15 cellular contexts compared by ENCODE assay signal in the genomic region with DNA sequence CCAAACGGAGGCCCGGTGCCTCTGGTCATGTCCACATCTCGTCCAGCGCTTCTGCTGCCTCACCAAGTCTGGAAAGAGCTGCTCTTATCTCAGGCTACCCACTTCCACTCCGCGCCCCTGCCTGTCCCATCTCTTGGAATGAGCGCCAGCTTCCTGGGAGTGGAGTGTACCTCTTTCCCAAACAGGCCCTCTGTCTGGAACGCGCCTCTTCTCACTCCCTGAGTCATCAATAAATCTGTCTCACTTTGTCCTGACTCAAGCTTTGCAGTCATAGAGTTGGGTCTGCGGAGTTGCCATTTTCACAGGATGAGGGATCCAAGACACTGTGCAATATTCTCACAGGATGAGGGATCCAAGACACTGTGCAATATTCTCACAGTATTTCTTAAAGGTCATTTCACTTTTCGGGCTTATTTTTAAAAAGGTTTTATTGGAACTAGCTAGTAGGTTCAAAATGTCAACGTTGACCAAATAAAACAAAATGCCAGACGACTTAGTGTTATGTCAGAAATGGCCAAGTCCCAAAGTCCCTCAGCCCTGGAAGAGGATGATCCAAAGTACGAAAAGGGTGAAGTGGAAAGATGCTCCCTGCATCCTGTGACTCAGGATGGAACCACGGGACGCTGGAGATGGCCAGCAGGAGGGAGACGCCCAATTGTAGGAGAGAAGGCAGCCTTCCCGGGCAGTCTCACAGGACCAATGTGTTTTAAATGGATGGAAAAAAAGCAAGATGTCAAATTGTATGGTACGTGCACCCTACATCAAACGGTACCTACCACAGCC.
DNase-seq lines count a peak whose midpoint lies in the region; ATAC-seq and TF ChIP-seq lines count a peak whose summit lies in the region.
"Had no signal": no experiment of that assay in that cellular context is flagged by ENCODE, and none has a peak within 500 bp of the region (broad histone marks: within the 10 kb centered on the region; RNA-seq: fewer than 3 reads in every experiment).

No MANE protein-coding gene starts in this region.

- H3K27ac Mint-ChIP-seq in T-helper 1 cell treated with Interleukin-12 subunit alpha and Interleukin-12 subunit beta and Interleukin-4 antibody, amounts not matched to agents 30 μg/mL and 1 μg/mL, for 36 hours, result peak overlapping the region; percentile 52
- peak overlapping the region; percentile 26 for H3K27ac Mint-ChIP-seq in activated T-helper 1 cell treated with anti-CD3 and anti-CD28 coated beads, Interleukin-12 subunit alpha, Interleukin-12 subunit beta, Interleukin-2, Interleukin-4 antibody, amounts not matched to agents 30 ng/mL and 10 ng/mL and 1 ng/mL, durations not matched to agents 14 hours and 24 hours and 36 hours
- H3K27ac Mint-ChIP-seq in endothelial cell (ENCODE audit: unreplicated experiment), result no peak overlapping the region
- H3K27ac Mint-ChIP-seq: stimulated activated memory B cell treated with anti-CD40 and anti-IgM and Interleukin-4, amounts not matched to agents 10 μg/mL and 1 μg/mL and 100 μg/mL, for 72 hours had no signal

- no peak for DNase-seq in T-helper 1 cell
- no peak for DNase-seq in activated T-helper 1 cell treated with anti-CD3 and anti-CD28 coated beads, Interleukin-12 subunit alpha, Interleukin-12 subunit beta, Interleukin-2, Interleukin-4 antibody, amounts not matched to agents 30 ng/mL and 10 ng/mL and 1 ng/mL, durations not matched to agents 14 hours and 24 hours and 36 hours (ENCODE audit: low spot score)
- DNase-seq in foreskin keratinocyte, result peak in 1 of 2 donors; percentile 79
- DNase-seq in suprapubic skin (ENCODE audit: low spot score in 2 of 2), result peak; percentile 68 to 79
- no peak for DNase-seq in endothelial cell (ENCODE audit: low spot score)
- no peak for DNase-seq in NCI-H510A (lab: John Stamatoyannopoulos, UW)
- DNase-seq in NCI-H1092 (lab: John Stamatoyannopoulos, UW), result no peak
- DNase-seq: activated CD8-positive, alpha-beta memory T cell treated with anti-CD3 and anti-CD28 coated beads, Interleukin-2, amount 50 U/mL, for 48 hours; DMS79; mucosa of descending colon; NCI-H774; spleen had no signal

- peaks cover 4% of the 10 kb centered on the region for H3K36me3 ChIP-seq in suprapubic skin

- peaks cover 57% of the 10 kb centered on the region for H3K4me1 Mint-ChIP-seq in T-helper 1 cell treated with Interleukin-12 subunit alpha and Interleukin-12 subunit beta and Interleukin-4 antibody, amounts not matched to agents 30 μg/mL and 1 μg/mL, for 36 hours (ENCODE audit: low read depth)
- H3K4me1 Mint-ChIP-seq in activated T-helper 1 cell treated with anti-CD3 and anti-CD28 coated beads, Interleukin-12 subunit alpha, Interleukin-12 subunit beta, Interleukin-2, Interleukin-4 antibody, amounts not matched to agents 30 ng/mL and 10 ng/mL and 1 ng/mL, durations not matched to agents 14 hours and 24 hours and 36 hours (ENCODE audit: low read depth), result peaks cover 69% of the 10 kb centered on the region
- peaks cover 43% of the 10 kb centered on the region for H3K4me1 Mint-ChIP-seq in endothelial cell (ENCODE audit: unreplicated experiment)

- TF ChIP-seq EP300 in suprapubic skin (IDR thresholded peaks at IDR 0.05), result no peak

- no peak overlapping the region for H3K4me3 ChIP-seq in suprapubic skin
- H3K4me3 ChIP-seq: heart left ventricle, mucosa of descending colon, spleen had no signal

- H3K27me3 ChIP-seq in foreskin keratinocyte, result no peaks in the 10 kb centered on the region
- no peaks in the 10 kb centered on the region for H3K27me3 ChIP-seq in suprapubic skin
- H3K27me3 ChIP-seq: heart left ventricle, spleen had no signal

- intact Hi-C loops in activated T-helper 1 cell treated with anti-CD3 and anti-CD28 coated beads, Interleukin-12 subunit alpha, Interleukin-12 subunit beta, Interleukin-2, Interleukin-4 antibody, amounts not matched to agents 30 ng/mL and 10 ng/mL and 1 ng/mL, durations not matched to agents 14 hours and 24 hours and 36 hours (cut with micrococcal nuclease), result no loop called here

- 67% methylated on average over 20 of the region's 20 CpGs for WGBS in suprapubic skin

- peak; percentile 73 for ATAC-seq in foreskin keratinocyte
- ATAC-seq: mucosa of descending colon; stimulated activated memory B cell treated with anti-CD40 and anti-IgM and Interleukin-4, amounts not matched to agents 10 μg/mL and 1 μg/mL and 100 μg/mL, for 72 hours had no signal

- no peak overlapping the region for H3K4me3 Mint-ChIP-seq in T-helper 1 cell treated with Interleukin-12 subunit alpha and Interleukin-12 subunit beta and Interleukin-4 antibody, amounts not matched to agents 30 μg/mL and 1 μg/mL, for 36 hours
- no peak overlapping the region for H3K4me3 Mint-ChIP-seq in activated T-helper 1 cell treated with anti-CD3 and anti-CD28 coated beads, Interleukin-12 subunit alpha, Interleukin-12 subunit beta, Interleukin-2, Interleukin-4 antibody, amounts not matched to agents 30 ng/mL and 10 ng/mL and 1 ng/mL, durations not matched to agents 14 hours and 24 hours and 36 hours
- H3K4me3 Mint-ChIP-seq in endothelial cell (ENCODE audit: unreplicated experiment), result no peak overlapping the region
- H3K4me3 Mint-ChIP-seq: stimulated activated memory B cell treated with anti-CD40 and anti-IgM and Interleukin-4, amounts not matched to agents 10 μg/mL and 1 μg/mL and 100 μg/mL, for 72 hours had no signal

- no peaks in the 10 kb centered on the region for H3K27me3 Mint-ChIP-seq in T-helper 1 cell treated with Interleukin-12 subunit alpha and Interleukin-12 subunit beta and Interleukin-4 antibody, amounts not matched to agents 30 μg/mL and 1 μg/mL, for 36 hours (ENCODE audit: low read depth)
- no peaks in the 10 kb centered on the region for H3K27me3 Mint-ChIP-seq in activated T-helper 1 cell treated with anti-CD3 and anti-CD28 coated beads, Interleukin-12 subunit alpha, Interleukin-12 subunit beta, Interleukin-2, Interleukin-4 antibody, amounts not matched to agents 30 ng/mL and 10 ng/mL and 1 ng/mL, durations not matched to agents 14 hours and 24 hours and 36 hours (ENCODE audit: insufficient read depth)
- H3K27me3 Mint-ChIP-seq in endothelial cell (ENCODE audit: unreplicated experiment), result peaks cover 4% of the 10 kb centered on the region

- TF ChIP-seq POLR2A in suprapubic skin (IDR thresholded peaks at IDR 0.05), result no peak

- H3K27ac ChIP-seq in foreskin keratinocyte, result peak overlapping the region; percentile 65
- peak overlapping the region; percentile 20 for H3K27ac ChIP-seq in suprapubic skin

- H3K9me3 Mint-ChIP-seq in T-helper 1 cell treated with Interleukin-12 subunit alpha and Interleukin-12 subunit beta and Interleukin-4 antibody, amounts not matched to agents 30 μg/mL and 1 μg/mL, for 36 hours, result peaks cover 16% of the 10 kb centered on the region
- H3K9me3 Mint-ChIP-seq in activated T-helper 1 cell treated with anti-CD3 and anti-CD28 coated beads, Interleukin-12 subunit alpha, Interleukin-12 subunit beta, Interleukin-2, Interleukin-4 antibody, amounts not matched to agents 30 ng/mL and 10 ng/mL and 1 ng/mL, durations not matched to agents 14 hours and 24 hours and 36 hours, result peaks cover 17% of the 10 kb centered on the region
- H3K9me3 Mint-ChIP-seq in endothelial cell (ENCODE audit: unreplicated experiment), result peaks cover 5% of the 10 kb centered on the region
- H3K9me3 Mint-ChIP-seq: stimulated activated memory B cell treated with anti-CD40 and anti-IgM and Interleukin-4, amounts not matched to agents 10 μg/mL and 1 μg/mL and 100 μg/mL, for 72 hours had no signal

- H3K9me3 ChIP-seq in suprapubic skin, result no peaks in the 10 kb centered on the region

- H3K36me3 Mint-ChIP-seq in T-helper 1 cell treated with Interleukin-12 subunit alpha and Interleukin-12 subunit beta and Interleukin-4 antibody, amounts not matched to agents 30 μg/mL and 1 μg/mL, for 36 hours (ENCODE audit: low read depth), result peaks cover 37% of the 10 kb centered on the region
- H3K36me3 Mint-ChIP-seq in activated T-helper 1 cell treated with anti-CD3 and anti-CD28 coated beads, Interleukin-12 subunit alpha, Interleukin-12 subunit beta, Interleukin-2, Interleukin-4 antibody, amounts not matched to agents 30 ng/mL and 10 ng/mL and 1 ng/mL, durations not matched to agents 14 hours and 24 hours and 36 hours (ENCODE audit: low read depth), result peaks cover 46% of the 10 kb centered on the region
- peaks cover 23% of the 10 kb centered on the region for H3K36me3 Mint-ChIP-seq in endothelial cell (ENCODE audit: low read depth, unreplicated experiment)

- H3K4me1 ChIP-seq in foreskin keratinocyte (peaks cover 56% of the 10 kb centered on the region), suprapubic skin (peaks cover 86% of the 10 kb centered on the region)

- TF ChIP-seq CTCF in foreskin keratinocyte (conservative IDR thresholded peaks at IDR 0.05) (no peak), suprapubic skin (IDR thresholded peaks at IDR 0.05) (no peak), endothelial cell (IDR thresholded peaks at IDR 0.05; ENCODE audit: unreplicated experiment) (no peak)

Comparison
In these comparisons a context has a peak if more than half of its experiments do, and no peak if none do; other contexts are left out.
1. DNase-seq: peak in suprapubic skin (2 of 2); none in T-helper 1 cell (0 of 5), activated T-helper 1 cell treated with anti-CD3 and anti-CD28 coated beads, Interleukin-12 subunit alpha, Interleukin-12 subunit beta, Interleukin-2, Interleukin-4 antibody, amounts not matched to agents 30 ng/mL and 10 ng/mL and 1 ng/mL, durations not matched to agents 14 hours and 24 hours and 36 hours (single experiment), endothelial cell (single experiment), NCI-H510A (single experiment) and NCI-H1092 (single experiment).